Comparison of ENCODE assay signal across 8 cellular contexts in the genomic region with DNA sequence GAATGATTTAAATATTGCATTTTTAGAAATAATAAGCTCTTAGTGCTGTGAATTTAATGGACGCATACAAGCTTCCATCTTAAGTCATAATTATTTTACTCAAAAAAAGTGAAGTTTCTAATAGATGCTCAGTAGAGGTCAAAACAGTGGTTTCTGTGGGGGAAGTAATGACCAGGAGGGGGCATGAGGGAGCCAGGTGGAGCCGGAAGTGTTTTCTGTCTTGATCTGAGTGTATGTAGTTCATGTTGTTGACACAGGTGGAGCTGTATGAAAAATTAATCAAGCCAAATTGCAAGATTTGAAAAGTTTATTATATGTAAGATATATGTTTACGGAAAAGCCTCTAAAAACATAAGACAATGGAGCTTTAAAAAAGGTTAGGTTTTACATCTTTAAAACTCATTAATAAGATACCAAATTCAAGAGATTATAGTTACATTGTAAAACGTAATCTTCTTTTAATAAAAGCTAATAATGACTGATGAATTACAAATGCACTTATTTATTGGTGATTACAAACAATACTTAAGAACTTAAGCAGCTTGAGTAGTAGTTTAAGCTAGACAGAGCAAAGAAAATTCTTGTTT.
DNase-seq lines count a peak whose midpoint lies in the region; ATAC-seq, FAIRE-seq and TF ChIP-seq lines count a peak whose summit lies in the region.

No MANE protein-coding gene starts in this region.

- no peaks in the 10 kb centered on the region for H3K36me3 ChIP-seq in kidney (ENCODE audit: control insufficient read depth in 1 of 2, insufficient read depth in 2 of 2, low read length in 2 of 2)

- H3K9me3 ChIP-seq in kidney (ENCODE audit: control insufficient read depth in 1 of 2, low read length in 2 of 2), result no peaks in the 10 kb centered on the region

- DNase-seq in GM04504 (ENCODE audit: low read depth) (peak; percentile 10), HL-60 (ENCODE audit: low read depth in 1 of 2, low spot score in 1 of 2) (peak; percentile 48 to 71), RPMI7951 (ENCODE audit: low read depth) (peak; percentile 49), kidney (no peak), omental fat pad (ENCODE audit: low spot score) (no peak)
- peak; percentile 52 for DNase-seq in activated naive CD4-positive, alpha-beta T cell treated with anti-CD3 and anti-CD28 coated beads, Interleukin-2, amount 50 U/mL, for 16 hours
- peak; percentile 10 to 21 for DNase-seq in stimulated activated CD8-positive, alpha-beta memory T cell treated with anti-CD3 and anti-CD28 coated beads, Interleukin-2, amount 100 ng/mL, for 48 hours (ENCODE audit: low read depth in 2 of 2)

- peak; percentile 41 for TF ChIP-seq CTCF in HL-60 (IDR thresholded peaks at IDR 0.05; ENCODE audit: insufficient read depth, low read length)
- TF ChIP-seq CTCF in kidney (IDR thresholded peaks at IDR 0.05; ENCODE audit: borderline replicate concordance, extremely low read depth, insufficient read depth), result peak; percentile 70
- TF ChIP-seq CTCF in omental fat pad (IDR thresholded peaks at IDR 0.05), result no peak

- no peaks in the 10 kb centered on the region for H3K4me1 ChIP-seq in kidney (ENCODE audit: control insufficient read depth in 1 of 2, insufficient read depth in 1 of 2, low read depth in 1 of 2, low read length in 2 of 2)

- peak; percentile 87 for FAIRE-seq in kidney (lab: Jason Lieb, UNC)

- H3K27me3 ChIP-seq in HL-60 (ENCODE audit: insufficient read depth, poor library complexity, severe bottlenecking), result no peaks in the 10 kb centered on the region

- ATAC-seq in GM21447 (IDR thresholded peaks at IDR 0.05; ENCODE audit: unreplicated experiment), result peak; percentile 98
- ATAC-seq in omental fat pad (ENCODE audit: low FRiP score), result no peak

- H3K27ac ChIP-seq in HL-60 (replicated peaks) (no peak overlapping the region), kidney (ENCODE audit: low read depth in 2 of 2, low read length in 2 of 2) (no peak overlapping the region)

- intact Hi-C loops in kidney (cut with DNase I), result no loop called here

- H3K9ac ChIP-seq in kidney (ENCODE audit: low read length in 2 of 2), result no peak overlapping the region

- H3K4me3 ChIP-seq in HL-60 (replicated peaks; ENCODE audit: insufficient read depth, low read length) (no peak overlapping the region), kidney (ENCODE audit: low read length in 2 of 2) (no peak overlapping the region)

Comparison
In these comparisons a context has a peak if more than half of its experiments do, and no peak if none do; other contexts are left out.
1. DNase-seq: peak in GM04504 (single experiment), HL-60 (2 of 2), RPMI7951 (single experiment), activated naive CD4-positive, alpha-beta T cell treated with anti-CD3 and anti-CD28 coated beads, Interleukin-2, amount 50 U/mL, for 16 hours (single experiment) and stimulated activated CD8-positive, alpha-beta memory T cell treated with anti-CD3 and anti-CD28 coated beads, Interleukin-2, amount 100 ng/mL, for 48 hours (2 of 2); none in kidney (single experiment) and omental fat pad (single experiment).
2. CTCF ChIP-seq: peak in HL-60 (single experiment) and kidney (single experiment); none in omental fat pad (0 of 3).